Comparison of ENCODE assay signal across 17 cellular contexts in genomic region chr7:27190284-27190748, GRCh38. TPM values are rescaled to one million over a fixed set of nuclear protein-coding genes. Genes with fewer than 3 reads are reported as not detected.
A peak's percentile ranks its signal among the peaks of the same experiment; 100 is the strongest.
DNase-seq lines count a peak whose midpoint lies in the region; ATAC-seq and TF ChIP-seq lines count a peak whose summit lies in the region.
"Had no signal": no experiment of that assay in that cellular context is flagged by ENCODE, and none has a peak within 500 bp of the region (broad histone marks: within the 10 kb centered on the region; RNA-seq: fewer than 3 reads in every experiment).

No MANE protein-coding gene starts in this region.

- TF ChIP-seq POLR2A in prostate gland (IDR thresholded peaks at IDR 0.05) (no peak), vagina (IDR thresholded peaks at IDR 0.05) (no peak), gastroesophageal sphincter (IDR thresholded peaks at IDR 0.05) (no peak)

- peak overlapping the region in 1 of 2 donors; percentile 76 for H3K4me3 ChIP-seq in prostate gland
- peak overlapping the region; percentile 64 to 88 for H3K4me3 ChIP-seq in vagina
- H3K4me3 ChIP-seq in gastroesophageal sphincter, result no peak overlapping the region
- H3K4me3 ChIP-seq: cardiac muscle cell had no signal

- TF ChIP-seq EP300 in gastroesophageal sphincter (IDR thresholded peaks at IDR 0.05), result no peak

- H3K27ac ChIP-seq in prostate gland (peak overlapping the region; percentile 96 to 97), vagina (peak overlapping the region; percentile 99), gastroesophageal sphincter (no peak overlapping the region)
- H3K27ac ChIP-seq: cardiac muscle cell, KMS-11, parathyroid adenoma had no signal

- H3K27ac Mint-ChIP-seq in activated naive CD8-positive, alpha-beta T cell, result no peak overlapping the region
- no peak overlapping the region for H3K27ac Mint-ChIP-seq in activated naive CD8-positive, alpha-beta T cell treated with anti-CD3 and anti-CD28 coated beads, Interleukin-2, amount 50 U/mL, for 24 hours
- no peak overlapping the region for H3K27ac Mint-ChIP-seq in endothelial cell (ENCODE audit: unreplicated experiment)

- TF ChIP-seq CTCF in endothelial cell (IDR thresholded peaks at IDR 0.05; ENCODE audit: unreplicated experiment), result no peak
- TF ChIP-seq CTCF in prostate gland (IDR thresholded peaks at IDR 0.05), result no peak
- no peak for TF ChIP-seq CTCF in vagina (IDR thresholded peaks at IDR 0.05)
- TF ChIP-seq CTCF in gastroesophageal sphincter (IDR thresholded peaks at IDR 0.05), result no peak

- H3K4me1 ChIP-seq in prostate gland (replicated peaks), result peaks cover 16% of the 10 kb centered on the region
- peaks cover 55% of the 10 kb centered on the region for H3K4me1 ChIP-seq in vagina
- peaks cover 0 to 47% (median 20%) of the 10 kb centered on the region in 3 donors for H3K4me1 ChIP-seq in gastroesophageal sphincter
- H3K4me1 ChIP-seq: parathyroid adenoma had no signal

- peak overlapping the region; percentile 10 for H3K4me3 Mint-ChIP-seq in activated naive CD8-positive, alpha-beta T cell
- no peak overlapping the region for H3K4me3 Mint-ChIP-seq in activated naive CD8-positive, alpha-beta T cell treated with anti-CD3 and anti-CD28 coated beads, Interleukin-2, amount 50 U/mL, for 24 hours
- H3K4me3 Mint-ChIP-seq in endothelial cell (ENCODE audit: unreplicated experiment), result peak overlapping the region; percentile 67

- peaks cover 57% of the 10 kb centered on the region for H3K27me3 Mint-ChIP-seq in activated naive CD8-positive, alpha-beta T cell
- peaks cover 89% of the 10 kb centered on the region for H3K27me3 Mint-ChIP-seq in activated naive CD8-positive, alpha-beta T cell treated with anti-CD3 and anti-CD28 coated beads, Interleukin-2, amount 50 U/mL, for 24 hours
- peaks cover 62% of the 10 kb centered on the region for H3K27me3 Mint-ChIP-seq in endothelial cell (ENCODE audit: unreplicated experiment)

- WGBS in prostate gland, result 13% methylated on average over 5 of the region's 5 CpGs
- 20 to 48% methylated on average over 1 to 3 of the region's 5 CpGs for WGBS in gastroesophageal sphincter (ENCODE audit: low coverage in 1 of 2), 2 donors

- ATAC-seq in activated naive CD8-positive, alpha-beta T cell treated with anti-CD3 and anti-CD28 coated beads, Interleukin-2, amount 50 U/mL, for 24 hours, result no peak
- ATAC-seq in gastroesophageal sphincter, result no peak
- ATAC-seq: stimulated activated naive CD8-positive, alpha-beta T cell treated with anti-CD3 and anti-CD28 coated beads, Interleukin-15, Interleukin-2, amounts not matched to agents 100 U/mL and 50 U/mL, for 24 hours had no signal

- H3K4me1 Mint-ChIP-seq in activated naive CD8-positive, alpha-beta T cell (ENCODE audit: low read depth), result peaks cover 52% of the 10 kb centered on the region
- H3K4me1 Mint-ChIP-seq in activated naive CD8-positive, alpha-beta T cell treated with anti-CD3 and anti-CD28 coated beads, Interleukin-2, amount 50 U/mL, for 24 hours, result peaks cover 32% of the 10 kb centered on the region
- H3K4me1 Mint-ChIP-seq in endothelial cell (ENCODE audit: unreplicated experiment), result peaks cover 35% of the 10 kb centered on the region

- H3K27me3 ChIP-seq in prostate gland (replicated peaks; ENCODE audit: insufficient read depth) (no peaks in the 10 kb centered on the region), vagina (no peaks in the 10 kb centered on the region), gastroesophageal sphincter (peaks cover 100% of the 10 kb centered on the region)

- intact Hi-C loops in prostate gland (cut with DNase I), result no loop called here
- intact Hi-C loops in vagina (cut with DNase I), result loop anchor here (10.0 kb wide), 1 partner anchor 584 kb away; no protein-coding TSS in a partner anchor

- no peaks in the 10 kb centered on the region for H3K9me3 Mint-ChIP-seq in activated naive CD8-positive, alpha-beta T cell (ENCODE audit: low read depth)
- no peaks in the 10 kb centered on the region for H3K9me3 Mint-ChIP-seq in activated naive CD8-positive, alpha-beta T cell treated with anti-CD3 and anti-CD28 coated beads, Interleukin-2, amount 50 U/mL, for 24 hours
- no peaks in the 10 kb centered on the region for H3K9me3 Mint-ChIP-seq in endothelial cell (ENCODE audit: unreplicated experiment)

- no peak for DNase-seq in activated naive CD8-positive, alpha-beta T cell treated with anti-CD3 and anti-CD28 coated beads, Interleukin-2, amount 50 U/mL, for 24 hours
- DNase-seq in endothelial cell (ENCODE audit: low spot score) (no peak), prostate gland (ENCODE audit: low spot score) (peak; percentile 27), vagina (ENCODE audit: extremely low spot score in 2 of 2) (no peak), LoVo (ENCODE audit: low spot score) (no peak), activated gamma-delta T cell treated with Interleukin-2 at 50 U/mL for 16 hours (no peak)
- DNase-seq: effector CD8-positive, alpha-beta T cell; NCI-H1105 treated with DMSO at 0.1 percent for 48 hours; NCI-H2171 treated with DMSO at 0.1 percent for 48 hours; stimulated activated naive CD8-positive, alpha-beta T cell treated with anti-CD3 and anti-CD28 coated beads, Interleukin-15, Interleukin-2, amounts not matched to agents 100 U/mL and 50 U/mL, for 24 hours had no signal

- H3K36me3 Mint-ChIP-seq in activated naive CD8-positive, alpha-beta T cell, result no peaks in the 10 kb centered on the region
- no peaks in the 10 kb centered on the region for H3K36me3 Mint-ChIP-seq in activated naive CD8-positive, alpha-beta T cell treated with anti-CD3 and anti-CD28 coated beads, Interleukin-2, amount 50 U/mL, for 24 hours (ENCODE audit: low read depth)
- H3K36me3 Mint-ChIP-seq in endothelial cell (ENCODE audit: low read depth, unreplicated experiment), result peaks cover 6% of the 10 kb centered on the region

- H3K9me3 ChIP-seq in prostate gland, result no peaks in the 10 kb centered on the region
- H3K9me3 ChIP-seq in vagina, result no peaks in the 10 kb centered on the region
- no peaks in the 10 kb centered on the region for H3K9me3 ChIP-seq in gastroesophageal sphincter

- H3K36me3 ChIP-seq in prostate gland, result no peaks in the 10 kb centered on the region
- H3K36me3 ChIP-seq in vagina, result no peaks in the 10 kb centered on the region
- no peaks in the 10 kb centered on the region for H3K36me3 ChIP-seq in gastroesophageal sphincter
- H3K36me3 ChIP-seq: cardiac muscle cell had no signal

RNA-seq across cellular contexts. Expression of gene HOXA11, which starts 5.3 kb away (rescaled TPM):
- total RNA-seq in endothelial cell (ENCODE audit: unreplicated experiment), result not detected
- total RNA-seq in prostate gland, result 1 to 10 TPM; 8.5 to 9.8 TPM
- 9.8 TPM for total RNA-seq in vagina
- total RNA-seq in gastroesophageal sphincter, result under 1 TPM in 1 of 4 donors, not detected in 3; 0.12 TPM
- total RNA-seq: cardiac muscle cell; mucosa of gallbladder; T-helper 2 cell treated with Interferon-gamma antibody and Interleukin-4, amounts not matched to agents 100 ng/mL and 5 ng/mL, for 36 hours had no signal

RNA-seq across cellular contexts. Expression of gene HOXA13, which starts 9.6 kb away (rescaled TPM):
- total RNA-seq in endothelial cell (ENCODE audit: unreplicated experiment) (not detected), prostate gland (10 to 100 TPM; 19.1 to 50.4 TPM), vagina (14.5 TPM), gastroesophageal sphincter (under 1 TPM in 1 of 4 donors, not detected in 3; 0.12 TPM)
- total RNA-seq: cardiac muscle cell; T-helper 2 cell treated with Interferon-gamma antibody and Interleukin-4, amounts not matched to agents 100 ng/mL and 5 ng/mL, for 36 hours had no signal

RNA-seq across cellular contexts. Expression of gene HOXA10, which starts 16.2 kb away (rescaled TPM):
- total RNA-seq in endothelial cell (ENCODE audit: unreplicated experiment) (not detected), prostate gland (10 to 100 TPM; 25.8 to 65.6 TPM), vagina (19.2 TPM), gastroesophageal sphincter (under 1 TPM in 1 of 4 donors, not detected in 3; 0.67 TPM)
- total RNA-seq: cardiac muscle cell; T-helper 2 cell treated with Interferon-gamma antibody and Interleukin-4, amounts not matched to agents 100 ng/mL and 5 ng/mL, for 36 hours had no signal

RNA-seq across cellular contexts. Expression of gene HOXA9, which starts 25.0 kb away (rescaled TPM):
- total RNA-seq in endothelial cell (ENCODE audit: unreplicated experiment) (0.80 TPM), prostate gland (10 to 100 TPM; 14.7 to 57.0 TPM), vagina (13.0 TPM), gastroesophageal sphincter (under 1 TPM in 2 of 4 donors, not detected in 2; 0.54 to 0.89 TPM)
- total RNA-seq: cardiac muscle cell; T-helper 2 cell treated with Interferon-gamma antibody and Interleukin-4, amounts not matched to agents 100 ng/mL and 5 ng/mL, for 36 hours had no signal

RNA-seq across cellular contexts. Expression of gene HOXA7, which starts 33.8 kb away (rescaled TPM):
- not detected for total RNA-seq in endothelial cell (ENCODE audit: unreplicated experiment)
- 1 to 10 TPM; 2.2 to 4.6 TPM for total RNA-seq in prostate gland
- total RNA-seq in vagina, result 23.8 TPM
- 1 to 10 TPM in 3 of 4 donors, under 1 TPM in 1; 0.85 to 5.1 (median 1.4) TPM for total RNA-seq in gastroesophageal sphincter
- total RNA-seq: cardiac muscle cell; mucosa of gallbladder; T-helper 2 cell treated with Interferon-gamma antibody and Interleukin-4, amounts not matched to agents 100 ng/mL and 5 ng/mL, for 36 hours had no signal

Comparison
In these comparisons a context has a peak if more than half of its experiments do, and no peak if none do; other contexts are left out.
1. H3K27ac ChIP-seq: peak in prostate gland (2 of 2) and vagina (single experiment); none in gastroesophageal sphincter (0 of 4).
2. H3K4me3 ChIP-seq: peak in vagina (2 of 2); none in gastroesophageal sphincter (0 of 2).
3. RNA of gene HOXA13, which starts 9.6 kb away (total RNA-seq): 19.1 to 50.4 TPM in prostate gland and 14.5 TPM in vagina (single experiment); not detected in endothelial cell (single experiment) and 0.12 TPM in gastroesophageal sphincter; every median in the first group is over 10 times any median in the second.
4. RNA of gene HOXA10, which starts 16.2 kb away (total RNA-seq): 25.8 to 65.6 TPM in prostate gland and 19.2 TPM in vagina (single experiment); 0.67 TPM in gastroesophageal sphincter and not detected in endothelial cell (single experiment); every median in the first group is over 10 times any median in the second.